ENCODE assay signal across 23 cellular contexts in genomic region chr22:17888439-17888838, GRCh38.
DNase-seq lines count a peak whose midpoint lies in the region; ATAC-seq and TF ChIP-seq lines count a peak whose summit lies in the region.
"Had no signal": no experiment of that assay in that cellular context is flagged by ENCODE, and none has a peak within 500 bp of the region (broad histone marks: within the 10 kb centered on the region; RNA-seq: fewer than 3 reads in every experiment).

No MANE protein-coding gene starts in this region.

- H3K9me3 ChIP-seq in right atrium auricular region, result no peaks in the 10 kb centered on the region
- H3K9me3 ChIP-seq in transverse colon, result no peaks in the 10 kb centered on the region
- H3K9me3 ChIP-seq: SJSA1 had no signal

- H3K36me3 ChIP-seq in right atrium auricular region (peaks cover 60% of the 10 kb centered on the region), transverse colon (peaks cover 0 to 51% (median 11%) of the 10 kb centered on the region in 4 donors)

- intact Hi-C loops in left ventricle myocardium superior (cut with micrococcal nuclease) (loop anchor here (5.0 kb wide), 1 partner anchor 51 kb away; no protein-coding TSS in a partner anchor), transverse colon (cut with DNase I; ENCODE audit: low total_unique reads) (loop anchor here (10.0 kb wide), 1 partner anchor 64 kb away; no protein-coding TSS in a partner anchor)

- no peak for TF ChIP-seq EP300 in transverse colon (IDR thresholded peaks at IDR 0.05; ENCODE audit: low read depth)

- no peak overlapping the region for H3K4me3 ChIP-seq in right atrium auricular region
- H3K4me3 ChIP-seq in transverse colon, result no peak overlapping the region
- H3K4me3 ChIP-seq: SJSA1 had no signal

- peak overlapping the region; percentile 11 to 58 (median 28) for H3K27ac Mint-ChIP-seq in nephron
- H3K27ac Mint-ChIP-seq: CD8-positive, alpha-beta memory T cell had no signal

- H3K27me3 Mint-ChIP-seq in nephron (ENCODE audit: low read depth), result no peaks in the 10 kb centered on the region
- H3K27me3 Mint-ChIP-seq: B cell had no signal

- H3K9me3 Mint-ChIP-seq in nephron, result no peaks in the 10 kb centered on the region
- H3K9me3 Mint-ChIP-seq: CD8-positive, alpha-beta memory T cell had no signal

- 90 to 94% methylated on average over 10 to 12 of the region's 12 CpGs for WGBS in transverse colon (ENCODE audit: low coverage in 1 of 2), 2 donors

- DNase-seq in right atrium auricular region (ENCODE audit: low spot score) (no peak), left ventricle myocardium superior (no peak), COLO668 (lab: John Stamatoyannopoulos, UW; ENCODE audit: unreplicated experiment) (no peak), DMS153 treated with DMSO at 0.1 percent for 48 hours (lab: John Stamatoyannopoulos, UW; ENCODE audit: unreplicated experiment) (no peak), transverse colon (no peak)
- DNase-seq: CD8-positive, alpha-beta memory T cell; DMS153; NCI-H1048; NCI-H1417; NCI-H1694; NCI-H2029 treated with DMSO at 0.1 percent for 48 hours; NCI-H446 treated with DMSO at 0.1 percent for 48 hours; NCI-H526; NCI-H82; NK-92 treated with Interleukin-12 subunit alpha and Interleukin-12 subunit beta, amount 100 ng/mL, for 24 hours; PC-3 had no signal

- H3K36me3 Mint-ChIP-seq in nephron (ENCODE audit: low read depth), result peaks cover 49% of the 10 kb centered on the region

- ATAC-seq in left ventricle myocardium superior, result no peak
- ATAC-seq: HCT116, PC-3 had no signal

- no peak for TF ChIP-seq CTCF in right atrium auricular region (IDR thresholded peaks at IDR 0.05)
- TF ChIP-seq CTCF in nephron (IDR thresholded peaks at IDR 0.05; ENCODE audit: unreplicated experiment in 3 of 3), result no peak
- TF ChIP-seq CTCF in transverse colon (IDR thresholded peaks at IDR 0.05), result no peak

- TF ChIP-seq POLR2A in transverse colon (IDR thresholded peaks at IDR 0.05), result no peak

- H3K4me1 Mint-ChIP-seq in nephron, result peaks cover 61% of the 10 kb centered on the region
- H3K4me1 Mint-ChIP-seq: CD8-positive, alpha-beta memory T cell had no signal

- no peaks in the 10 kb centered on the region for H3K27me3 ChIP-seq in right atrium auricular region
- H3K27me3 ChIP-seq in transverse colon, result no peaks in the 10 kb centered on the region
- H3K27me3 ChIP-seq: SJSA1 had no signal

- H3K4me1 ChIP-seq in right atrium auricular region (peaks cover 0 to 36% of the 10 kb centered on the region in 2 donors), transverse colon (peaks cover 12 to 41% (median 33%) of the 10 kb centered on the region in 4 donors)
- H3K4me1 ChIP-seq: SJSA1 had no signal

- H3K27ac ChIP-seq in right atrium auricular region, result peak overlapping the region; percentile 80 to 88
- peak overlapping the region; percentile 55 for H3K27ac ChIP-seq in cingulate gyrus (ENCODE audit: low read depth, low read length)
- H3K27ac ChIP-seq in transverse colon, result no peak overlapping the region
- H3K27ac ChIP-seq: C4-2B, HL-60, SJSA1 had no signal

- in situ Hi-C loops in transverse colon (cut with MboI; ENCODE audit: low pct_ligation_motif_present in 1 of 4, low pct_unique_long_range_greater_than_20kb in 1 of 4, low sequenced_read_pairs in 3 of 4), result no loop called here

- peak overlapping the region in 1 of 3 experiments; percentile 4 for H3K4me3 Mint-ChIP-seq in nephron
- H3K4me3 Mint-ChIP-seq: B cell; CD8-positive, alpha-beta memory T cell had no signal

Comparison
In these comparisons a context has a peak if more than half of its experiments do, and no peak if none do; other contexts are left out.
1. H3K27ac ChIP-seq: peak in right atrium auricular region (2 of 2) and cingulate gyrus (single experiment); none in transverse colon (0 of 4).